Comparison of ENCODE assay signal across 1 cellular context in the genomic region with DNA sequence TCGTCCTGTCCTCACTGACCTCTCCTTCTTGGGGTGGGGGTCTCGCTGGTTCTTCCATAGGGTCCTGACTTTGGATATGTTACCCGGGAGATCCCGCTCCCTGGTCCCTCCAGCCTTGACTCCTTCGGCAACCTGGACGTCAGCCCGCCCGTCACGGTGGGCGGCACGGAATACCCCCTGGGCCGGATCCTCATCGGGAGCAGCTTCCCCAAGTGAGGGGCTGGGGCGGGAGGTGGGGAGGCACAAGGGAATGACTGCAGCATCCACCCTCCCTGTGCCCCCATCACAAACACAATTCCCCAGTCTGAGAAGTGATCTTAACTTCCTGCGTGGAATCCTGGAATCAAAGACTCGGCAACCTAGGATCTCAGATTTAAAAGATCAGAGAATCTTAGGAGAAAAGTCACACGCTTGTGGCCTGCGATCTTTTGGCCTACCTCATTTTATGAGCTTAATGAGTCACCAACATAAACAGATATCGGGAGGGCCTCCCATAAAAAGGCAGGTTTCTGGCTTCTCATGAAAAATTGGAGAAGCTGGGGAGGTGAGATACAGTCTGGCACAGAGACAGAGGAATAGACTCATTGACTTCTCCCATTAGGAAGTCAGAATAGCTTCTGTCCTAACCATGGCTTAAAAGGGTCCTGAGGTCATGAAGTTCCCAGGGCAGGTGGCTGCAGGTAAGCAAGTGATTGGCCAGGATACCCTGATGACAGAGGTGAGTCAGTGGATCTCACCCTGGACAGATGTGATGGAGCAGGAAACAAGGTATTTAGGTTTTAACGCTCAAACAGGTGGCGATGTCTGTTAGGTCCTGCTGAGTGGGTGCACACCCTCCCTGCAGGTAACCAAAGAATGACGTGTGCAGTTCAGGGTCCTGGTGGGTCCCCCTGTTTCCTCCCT.
TF ChIP-seq lines count a peak whose summit lies in the region.

No MANE protein-coding gene starts in this region.

TF ChIP-seq in endothelial cell of umbilical vein, 7 proteins besides CTCF, POLR2A, EP300 and RAD21:
- TF ChIP-seq FOS (IDR thresholded peaks at IDR 0.05; ENCODE audit: borderline replicate concordance, insufficient read depth, low read length) (peak; percentile 42), GATA2 (IDR thresholded peaks at IDR 0.05; ENCODE audit: insufficient read depth, insufficient read length, low read depth, low read length) (peak; percentile 51), EZH2 (IDR thresholded peaks at IDR 0.05; ENCODE audit: borderline replicate concordance, low read depth, low read length, severe bottlenecking) (no peak), MYC (IDR thresholded peaks at IDR 0.05; ENCODE audit: low read depth, low read length) (no peak), POLR2AphosphoS5 (IDR thresholded peaks at IDR 0.05; ENCODE audit: insufficient read depth, low read depth, low read length) (no peak), JUN (IDR thresholded peaks at IDR 0.05; ENCODE audit: borderline replicate concordance, insufficient read depth, insufficient read length, low read depth) (peak; percentile 27)
- TF ChIP-seq, protein P1, sequence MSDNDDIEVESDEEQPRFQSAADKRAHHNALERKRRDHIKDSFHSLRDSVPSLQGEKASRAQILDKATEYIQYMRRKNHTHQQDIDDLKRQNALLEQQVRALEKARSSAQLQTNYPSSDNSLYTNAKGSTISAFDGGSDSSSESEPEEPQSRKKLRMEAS (IDR thresholded peaks at IDR 0.05; ENCODE audit: insufficient read depth, insufficient read length) = no peak
